ENCODE assay signal across 1 cellular context in the genomic region with DNA sequence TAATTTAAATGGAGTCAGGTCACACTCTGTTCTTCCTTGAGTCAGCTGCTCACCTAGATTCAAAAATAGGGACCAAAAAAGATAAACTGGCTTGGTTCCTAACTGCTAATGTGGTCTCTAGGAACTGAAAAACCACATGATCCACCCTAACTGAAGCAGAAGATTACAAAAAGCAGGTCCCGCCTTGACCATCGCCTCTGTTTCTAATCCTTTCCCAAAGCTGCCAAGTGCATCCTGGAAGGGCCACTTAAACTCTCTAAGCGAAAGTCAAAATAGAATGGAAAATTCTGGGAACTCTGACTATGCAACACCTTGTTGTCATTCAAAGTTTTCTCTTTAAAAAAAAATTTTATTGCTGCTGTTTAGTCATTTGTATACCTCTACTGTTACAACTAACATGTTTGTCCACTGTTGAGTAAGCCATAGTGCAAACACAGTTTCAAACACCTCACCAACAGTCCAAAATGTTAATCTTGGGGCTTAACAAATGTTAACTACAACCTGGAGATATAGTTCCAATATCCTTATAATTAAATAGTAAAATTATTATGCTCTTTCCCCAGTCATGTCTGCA.
TF ChIP-seq lines count a peak whose summit lies in the region.

No MANE protein-coding gene starts in this region.

TF ChIP-seq in IMR-90, 13 proteins besides CTCF, POLR2A, EP300 and RAD21 (continued from another document):
- TF ChIP-seq ELK1 (IDR thresholded peaks at IDR 0.05; ENCODE audit: borderline replicate concordance, low read depth, low read length) (no peak), RFX5 (IDR thresholded peaks at IDR 0.05; ENCODE audit: low read depth, low read length) (no peak), SMC3 (IDR thresholded peaks at IDR 0.05; ENCODE audit: low read depth, low read length) (no peak), CEBPB (IDR thresholded peaks at IDR 0.05; ENCODE audit: low read depth, low read length) (no peak), FOS (IDR thresholded peaks at IDR 0.05; ENCODE audit: low read depth, low read length) (no peak), MAZ (IDR thresholded peaks at IDR 0.05; ENCODE audit: borderline replicate concordance, low read depth, low read length) (no peak), MAFK (IDR thresholded peaks at IDR 0.05; ENCODE audit: low read depth, low read length) (no peak), CHD1 (IDR thresholded peaks at IDR 0.05; ENCODE audit: low read depth, low read length) (no peak)
